8 cellular contexts compared by ENCODE assay signal in the genomic region with DNA sequence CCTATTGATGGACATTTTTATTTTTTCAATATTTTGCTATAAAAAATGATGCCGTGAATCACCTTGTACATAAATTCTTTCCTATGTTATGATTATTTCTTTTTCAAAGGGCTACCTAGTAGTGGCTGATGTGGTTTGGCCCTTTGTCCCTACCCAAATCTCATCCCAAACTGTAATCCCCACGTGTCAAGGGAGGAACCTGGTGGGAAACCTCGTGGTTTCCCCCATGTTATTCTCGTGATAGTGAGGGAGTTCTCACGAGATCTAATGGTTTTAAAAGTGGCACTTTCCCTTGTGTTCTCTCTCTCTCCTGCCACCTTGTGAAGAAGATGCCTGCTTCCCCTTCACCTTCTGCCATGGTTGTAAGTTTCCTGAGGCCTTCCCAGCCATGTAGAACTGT.
"Had no signal": no experiment of that assay in that cellular context is flagged by ENCODE, and none has a peak within 500 bp of the region (broad histone marks: within the 10 kb centered on the region; RNA-seq: fewer than 3 reads in every experiment).

No MANE protein-coding gene starts in this region.

- H3K4me3 ChIP-seq: K562 had no signal

- H3K27ac Mint-ChIP-seq: IgD-negative memory B cell had no signal

- H3K27ac ChIP-seq: HL-60, KMS-11 had no signal

- DNase-seq: IMR-90, KBM-7, KG1 had no signal

- H3K9me3 Mint-ChIP-seq: IgD-negative memory B cell had no signal

- ATAC-seq: K562 had no signal

- H3K27me3 Mint-ChIP-seq: IgD-negative memory B cell had no signal

- H3K4me3 Mint-ChIP-seq: IgD-negative memory B cell had no signal

- H3K9ac ChIP-seq: KMS-11 had no signal

- FAIRE-seq: HTR-8/SVneo, K562 had no signal

- H3K4me2 ChIP-seq: KMS-11 had no signal
